ENCODE assay signal across 8 cellular contexts in the genomic region with DNA sequence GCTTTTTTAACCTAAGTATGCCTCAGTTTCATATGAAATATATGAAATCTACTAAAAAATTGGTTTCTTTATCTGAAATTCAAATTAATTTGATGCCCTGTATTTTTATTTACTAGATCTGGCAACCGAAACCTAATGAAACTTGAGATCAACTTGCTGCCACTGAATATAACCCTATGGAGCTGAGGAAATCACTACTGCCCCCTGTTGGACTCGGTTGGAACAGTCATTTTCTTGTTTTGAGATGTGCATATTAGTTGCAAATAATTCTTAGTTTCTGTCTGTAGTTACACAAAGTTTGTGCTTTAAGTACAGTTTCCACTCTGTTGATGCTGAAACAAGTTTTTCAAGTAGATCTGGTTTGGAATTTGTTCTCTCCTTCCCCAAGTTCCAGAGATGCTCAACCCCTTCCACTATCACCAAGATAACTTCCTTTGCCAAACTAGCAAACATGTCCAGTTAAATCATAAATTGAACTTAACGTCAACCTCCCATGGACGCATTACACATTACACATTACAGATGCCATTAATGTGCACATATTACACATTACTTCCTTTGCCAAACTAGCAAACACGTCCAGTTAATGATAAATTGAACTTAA.
DNase-seq lines count a peak whose midpoint lies in the region; ATAC-seq and TF ChIP-seq lines count a peak whose summit lies in the region.

No MANE protein-coding gene starts in this region.

- DNase-seq in ACHN (peak; percentile 73), GM12864 (ENCODE audit: low read depth) (no peak), NCI-H2081 (lab: John Stamatoyannopoulos, UW) (peak; percentile 63 to 66), WERI-Rb-1 (peak; percentile 54), epithelial cell of esophagus (ENCODE audit: low read depth) (peak; percentile 61)

- H3K27ac Mint-ChIP-seq in nephron: no peak overlapping the region

- H3K27ac ChIP-seq in WERI-Rb-1: no peak overlapping the region

- H3K36me3 ChIP-seq in WERI-Rb-1: no peaks in the 10 kb centered on the region

- H3K36me3 Mint-ChIP-seq in nephron (ENCODE audit: low read depth): no peaks in the 10 kb centered on the region

- H3K4me3 ChIP-seq in GM12864 (ENCODE audit: low read depth, low read length) (no peak overlapping the region), WERI-Rb-1 (ENCODE audit: low read depth, low read length) (no peak overlapping the region), epithelial cell of esophagus (ENCODE audit: low read length) (no peak overlapping the region)

- H3K4me3 Mint-ChIP-seq in nephron: no peak overlapping the region

- in situ Hi-C loops in ACHN (cut with HindIII; ENCODE audit: low pct_ligation_motif_present, low pct_unique_long_range_greater_than_20kb, low sequenced_read_pairs): no loop called here

- no peak for ATAC-seq in HG03159 (IDR thresholded peaks at IDR 0.05; ENCODE audit: unreplicated experiment)
- no peak for ATAC-seq in HG03196 (IDR thresholded peaks at IDR 0.05; ENCODE audit: unreplicated experiment)

- H3K9me3 ChIP-seq in WERI-Rb-1 (ENCODE audit: severe bottlenecking): no peaks in the 10 kb centered on the region

- no peaks in the 10 kb centered on the region for H3K27me3 Mint-ChIP-seq in nephron (ENCODE audit: low read depth)

- H3K27me3 ChIP-seq in WERI-Rb-1 (ENCODE audit: insufficient read depth, low read depth, severe bottlenecking): no peaks in the 10 kb centered on the region

- TF ChIP-seq CTCF in GM12864 (IDR thresholded peaks at IDR 0.05; ENCODE audit: low read depth, low read length, missing control alignments): peak; percentile 59
- TF ChIP-seq CTCF in WERI-Rb-1 (IDR thresholded peaks at IDR 0.05; ENCODE audit: low read depth, low read length): peak; percentile 58
- TF ChIP-seq CTCF in epithelial cell of esophagus (IDR thresholded peaks at IDR 0.05; ENCODE audit: insufficient read depth, low read depth, low read length, missing control alignments): peak; percentile 75
- TF ChIP-seq CTCF in nephron (IDR thresholded peaks at IDR 0.05; ENCODE audit: unreplicated experiment in 3 of 3): peak; percentile 44 to 56 (median 46)

- peaks cover 2% of the 10 kb centered on the region for H3K9me3 Mint-ChIP-seq in nephron

- H3K4me1 Mint-ChIP-seq in nephron: peaks cover 10% of the 10 kb centered on the region
